ENCODE assay signal across 23 cellular contexts in genomic region chr17:49705254-49705653, GRCh38. TPM values are rescaled to one million over a fixed set of nuclear protein-coding genes. Genes with fewer than 3 reads are reported as not detected.
DNase-seq lines count a peak whose midpoint lies in the region; ATAC-seq and TF ChIP-seq lines count a peak whose summit lies in the region.
"Had no signal": no experiment of that assay in that cellular context is flagged by ENCODE, and none has a peak within 500 bp of the region (broad histone marks: within the 10 kb centered on the region; RNA-seq: fewer than 3 reads in every experiment).

No MANE protein-coding gene starts in this region.

- H3K27ac ChIP-seq in ovary = no peak overlapping the region
- H3K27ac ChIP-seq: body of pancreas, GM23248, left ventricle myocardium inferior, SJCRH30, upper lobe of right lung had no signal

- CTCF ChIA-PET in Calu3 (lab: Charles Lee) = interaction anchor here (2.1 kb wide), 1 partner anchor 134 kb away, joined by 6 read pairs; no protein-coding TSS in a partner anchor

- H3K27me3 ChIP-seq in ovary = no peaks in the 10 kb centered on the region
- H3K27me3 ChIP-seq: body of pancreas, SJCRH30, upper lobe of right lung had no signal

- H3K4me1 ChIP-seq in ovary (ENCODE audit: insufficient read depth) (peaks cover 3% of the 10 kb centered on the region), mucosa of descending colon (ENCODE audit: low read depth) (peaks cover 19% of the 10 kb centered on the region)
- H3K4me1 ChIP-seq: SJCRH30 had no signal

- H3K9me3 ChIP-seq in ovary (no peaks in the 10 kb centered on the region), mucosa of descending colon (no peaks in the 10 kb centered on the region)
- H3K9me3 ChIP-seq: body of pancreas, left ventricle myocardium inferior, SJCRH30, upper lobe of right lung had no signal

- TF ChIP-seq POLR2A in ovary (IDR thresholded peaks at IDR 0.05) = no peak

- H3K36me3 Mint-ChIP-seq in T-helper 2 cell treated with Interferon-gamma antibody and Interleukin-4, amounts not matched to agents 5 μg/mL and 100 μg/mL, for 36 hours (ENCODE audit: low read depth) = peaks cover 40% of the 10 kb centered on the region
- peaks cover 78% of the 10 kb centered on the region for H3K36me3 Mint-ChIP-seq in Calu3 (ENCODE audit: insufficient read depth, unreplicated experiment)
- H3K36me3 Mint-ChIP-seq in activated naive CD8-positive, alpha-beta T cell treated with anti-CD3 and anti-CD28 coated beads, Interleukin-2, amount 50 U/mL, for 24 hours (ENCODE audit: low read depth) = peaks cover 39% of the 10 kb centered on the region
- peaks cover 44% of the 10 kb centered on the region for H3K36me3 Mint-ChIP-seq in nephron (ENCODE audit: low read depth)

- intact Hi-C loops in Calu3 (cut with micrococcal nuclease; ENCODE audit: unreplicated experiment) (loop anchor here (5.0 kb wide), 3 partner anchors 72 to 292 kb away; partner anchors contain the start of gene DLX3), ovary (cut with DNase I) (loop anchor here in 3 of 4 donors (5.0 to 10.0 kb wide), 3 partner anchors 77 to 280 kb away; no protein-coding TSS in a partner anchor), mucosa of descending colon (cut with DNase I, micrococcal nuclease) (loop anchor here in 1 of 2 donors (10.0 kb wide), 2 partner anchors 70 to 150 kb away; no protein-coding TSS in a partner anchor)

- no peak overlapping the region for H3K4me3 ChIP-seq in ovary
- H3K4me3 ChIP-seq in mucosa of descending colon = no peak overlapping the region
- H3K4me3 ChIP-seq: body of pancreas, GM23248, left ventricle myocardium inferior, SJCRH30, upper lobe of right lung had no signal

- no peaks in the 10 kb centered on the region for H3K36me3 ChIP-seq in ovary
- peaks cover 14% of the 10 kb centered on the region for H3K36me3 ChIP-seq in mucosa of descending colon (ENCODE audit: low read depth)

- no peak for DNase-seq in T-helper 2 cell treated with Interferon-gamma antibody and Interleukin-4, amounts not matched to agents 5 μg/mL and 100 μg/mL, for 36 hours (ENCODE audit: low spot score)
- DNase-seq in T-helper 2 cell (no peak), Calu3 (no peak), ovary (no peak), mucosa of descending colon (no peak)
- DNase-seq in activated naive CD8-positive, alpha-beta T cell treated with anti-CD3 and anti-CD28 coated beads, Interleukin-2, amount 50 U/mL, for 24 hours = no peak
- DNase-seq: 8988T; activated effector memory CD4-positive, alpha-beta T cell treated with Interleukin-2 at 50 U/mL for 16 hours; body of pancreas; C1 segment of cervical spinal cord; dermis blood vessel endothelial cell; DMS79; erythroblast; GM23248; left ventricle myocardium inferior; NCI-H2081 treated with DMSO at 0.1 percent for 48 hours; NCI-H69; OCI-M1; SJCRH30; stimulated activated naive CD4-positive, alpha-beta T cell treated with Interleukin-2 at 50 U/mL for 16 hours; upper lobe of right lung had no signal

- no peak for ATAC-seq in activated naive CD8-positive, alpha-beta T cell treated with anti-CD3 and anti-CD28 coated beads, Interleukin-2, amount 50 U/mL, for 24 hours
- ATAC-seq in mucosa of descending colon = no peak
- ATAC-seq in HG02588 (IDR thresholded peaks at IDR 0.05; ENCODE audit: unreplicated experiment) = no peak
- ATAC-seq: body of pancreas, upper lobe of right lung had no signal

- H3K9me3 Mint-ChIP-seq in T-helper 2 cell treated with Interferon-gamma antibody and Interleukin-4, amounts not matched to agents 5 μg/mL and 100 μg/mL, for 36 hours = no peaks in the 10 kb centered on the region
- no peaks in the 10 kb centered on the region for H3K9me3 Mint-ChIP-seq in Calu3 (ENCODE audit: low read depth, unreplicated experiment)
- H3K9me3 Mint-ChIP-seq in activated naive CD8-positive, alpha-beta T cell treated with anti-CD3 and anti-CD28 coated beads, Interleukin-2, amount 50 U/mL, for 24 hours = no peaks in the 10 kb centered on the region
- no peaks in the 10 kb centered on the region for H3K9me3 Mint-ChIP-seq in nephron

- no peak for TF ChIP-seq EP300 in ovary (IDR thresholded peaks at IDR 0.05)

- peaks cover 2% of the 10 kb centered on the region for H3K27me3 Mint-ChIP-seq in T-helper 2 cell treated with Interferon-gamma antibody and Interleukin-4, amounts not matched to agents 5 μg/mL and 100 μg/mL, for 36 hours (ENCODE audit: low read depth)
- H3K27me3 Mint-ChIP-seq in Calu3 (ENCODE audit: unreplicated experiment) (no peaks in the 10 kb centered on the region), nephron (ENCODE audit: low read depth) (no peaks in the 10 kb centered on the region)
- peaks cover 2% of the 10 kb centered on the region for H3K27me3 Mint-ChIP-seq in activated naive CD8-positive, alpha-beta T cell treated with anti-CD3 and anti-CD28 coated beads, Interleukin-2, amount 50 U/mL, for 24 hours

- TF ChIP-seq CTCF in Calu3 (IDR thresholded peaks at IDR 0.05; ENCODE audit: unreplicated experiment) (no peak), nephron (IDR thresholded peaks at IDR 0.05; ENCODE audit: unreplicated experiment in 3 of 3) (no peak), ovary (IDR thresholded peaks at IDR 0.05) (no peak), mucosa of descending colon (IDR thresholded peaks at IDR 0.05) (no peak)

- peaks cover 28% of the 10 kb centered on the region for H3K4me1 Mint-ChIP-seq in T-helper 2 cell treated with Interferon-gamma antibody and Interleukin-4, amounts not matched to agents 5 μg/mL and 100 μg/mL, for 36 hours (ENCODE audit: low read depth)
- H3K4me1 Mint-ChIP-seq in Calu3 (ENCODE audit: low read depth, unreplicated experiment) (peaks cover 37% of the 10 kb centered on the region), nephron (peaks cover 33% of the 10 kb centered on the region)
- peaks cover 46% of the 10 kb centered on the region for H3K4me1 Mint-ChIP-seq in activated naive CD8-positive, alpha-beta T cell treated with anti-CD3 and anti-CD28 coated beads, Interleukin-2, amount 50 U/mL, for 24 hours

- H3K4me3 Mint-ChIP-seq in T-helper 2 cell treated with Interferon-gamma antibody and Interleukin-4, amounts not matched to agents 5 μg/mL and 100 μg/mL, for 36 hours = peak overlapping the region; percentile 55
- H3K4me3 Mint-ChIP-seq in Calu3 (ENCODE audit: low read depth, unreplicated experiment) = peak overlapping the region; percentile 96
- peak overlapping the region; percentile 91 for H3K4me3 Mint-ChIP-seq in activated naive CD8-positive, alpha-beta T cell treated with anti-CD3 and anti-CD28 coated beads, Interleukin-2, amount 50 U/mL, for 24 hours
- peak overlapping the region; percentile 88 to 97 (median 94) for H3K4me3 Mint-ChIP-seq in nephron

- BruUV-seq in Calu3 (replicated peaks; lab: Mats Ljungman, UMichigan) = no TSS peak

- H3K27ac Mint-ChIP-seq in T-helper 2 cell treated with Interferon-gamma antibody and Interleukin-4, amounts not matched to agents 5 μg/mL and 100 μg/mL, for 36 hours = peak overlapping the region; percentile 68
- H3K27ac Mint-ChIP-seq in Calu3 (ENCODE audit: unreplicated experiment) (peak overlapping the region; percentile 25), nephron (peak overlapping the region; percentile 7 to 98 (median 64))
- peak overlapping the region; percentile 72 for H3K27ac Mint-ChIP-seq in activated naive CD8-positive, alpha-beta T cell treated with anti-CD3 and anti-CD28 coated beads, Interleukin-2, amount 50 U/mL, for 24 hours

RNA-seq across cellular contexts. Expression of gene SLC35B1, which starts 2.5 kb away (rescaled TPM):
- 117 and 127 TPM in 2 replicates for total RNA-seq in Calu3 (2022)
- 10 to 100 TPM; 22.9 to 53.3 (median 28.8) TPM for total RNA-seq in ovary
- polyA plus RNA-seq in ovary = 10 to 100 TPM; 20.9 to 41.0 TPM
- total RNA-seq in mucosa of descending colon = 10 to 100 TPM; 31.7 to 60.3 (median 41.5) TPM

RNA-seq across cellular contexts. Expression of gene SPOP, which starts 27.4 kb away (rescaled TPM):
- total RNA-seq in Calu3 (2022) (79.0 and 79.9 TPM in 2 replicates), ovary (10 to 100 TPM; 47.9 to 87.3 (median 76.1) TPM), mucosa of descending colon (100 to 1,000 TPM in 1 of 3 donors, 10 to 100 TPM in 2; 47.6 to 213 (median 56.2) TPM)
- 10 to 100 TPM; 44.5 to 75.4 TPM for polyA plus RNA-seq in ovary

RNA-seq across cellular contexts. Expression of gene FAM117A, which starts 58.7 kb away (rescaled TPM):
- total RNA-seq in Calu3 (2022) = 14.2 and 14.9 TPM in 2 replicates
- total RNA-seq in ovary = 10 to 100 TPM; 16.0 to 30.4 (median 19.0) TPM
- polyA plus RNA-seq in ovary = 10 to 100 TPM; 15.0 to 25.2 TPM
- 10 to 100 TPM in 1 of 3 donors, 1 to 10 TPM in 2; 6.5 to 22.0 (median 8.8) TPM for total RNA-seq in mucosa of descending colon
